ENCODE assay signal across 8 cellular contexts in the genomic region with DNA sequence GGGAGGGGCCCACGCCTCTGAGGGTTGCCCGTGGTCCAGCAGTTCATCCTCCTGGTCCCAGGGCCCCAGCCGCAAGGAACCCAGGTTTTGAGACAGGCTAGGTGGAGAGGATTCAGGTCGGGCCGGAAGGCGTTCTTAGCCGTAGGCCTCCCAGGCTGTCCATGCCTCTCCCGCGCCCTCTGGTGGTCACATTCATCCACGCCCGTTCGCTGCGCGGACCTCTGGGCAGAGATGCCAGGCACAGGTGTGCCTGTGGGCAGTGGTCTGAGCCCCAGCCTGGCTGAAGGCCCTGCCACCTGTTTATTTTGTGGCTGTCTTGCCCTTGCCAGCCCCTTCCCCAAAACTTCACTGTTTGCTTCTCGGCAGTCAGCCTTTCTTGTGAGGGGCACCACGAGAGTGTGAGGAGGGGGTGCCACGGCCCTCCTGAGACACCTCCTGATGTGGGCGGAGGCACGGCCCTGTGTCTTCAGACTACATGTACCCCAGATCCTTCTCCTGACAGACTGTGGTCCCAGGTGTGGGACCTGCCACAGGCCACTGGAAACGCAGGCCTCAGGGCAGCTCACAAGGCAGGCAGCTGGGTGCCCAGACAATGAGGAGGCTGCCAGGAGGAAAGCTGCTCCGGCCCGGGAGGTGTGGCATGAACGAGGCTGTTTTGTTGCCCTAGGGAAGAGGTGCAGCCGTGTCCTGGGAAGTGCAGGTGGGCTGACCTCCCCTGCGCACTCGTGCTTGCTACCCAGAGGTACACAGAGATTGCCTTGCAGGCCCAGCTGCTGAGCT. TPM values are rescaled to one million over a fixed set of nuclear protein-coding genes. Genes with fewer than 3 reads are reported as not detected.
DNase-seq lines count a peak whose midpoint lies in the region; TF ChIP-seq lines count a peak whose summit lies in the region.

No MANE protein-coding gene starts in this region.

- TF ChIP-seq RAD21 in liver (IDR thresholded peaks at IDR 0.05), result peak; percentile 80 to 90

- H3K4me3 ChIP-seq in GM23248, result no peak overlapping the region
- no peak overlapping the region for H3K4me3 ChIP-seq in liver (ENCODE audit: low read depth in 1 of 3, low read length in 3 of 3)

- H3K4me1 ChIP-seq in GM23248 (ENCODE audit: insufficient read depth) (peaks cover 9% of the 10 kb centered on the region), liver (ENCODE audit: control insufficient read depth in 4 of 4, insufficient read depth in 4 of 4, low read length in 3 of 4) (peaks cover 4 to 17% (median 11%) of the 10 kb centered on the region in 4 donors)

- H3K27me3 ChIP-seq in GM23248 (replicated peaks; ENCODE audit: insufficient read depth) (no peaks in the 10 kb centered on the region), liver (ENCODE audit: control insufficient read depth in 4 of 4, insufficient read depth in 4 of 4, low read length in 3 of 4) (no peaks in the 10 kb centered on the region)

- H3K9me2 ChIP-seq in GM23248 (ENCODE audit: insufficient read depth), result no peaks in the 10 kb centered on the region

- H4K20me1 ChIP-seq in GM23248 (ENCODE audit: insufficient read depth), result no peaks in the 10 kb centered on the region

- WGBS in GM23248 (ENCODE audit: low coverage in 1 of 2, low lambda C conversion rate in 2 of 2, missing lambda C conversion rate in 2 of 2), 2 experiments, result 30 to 33% methylated on average over 26 of the region's 26 CpGs
- WGBS in liver, result 39% methylated on average over 26 of the region's 26 CpGs

- DNase-seq in AG08396 (ENCODE audit: low spot score) (peak; percentile 89), GM23248 (peak; percentile 87), NCI-H2227 (lab: John Stamatoyannopoulos, UW; ENCODE audit: unreplicated experiment) (peak; percentile 84), cerebellum (ENCODE audit: low spot score) (peak; percentile 89), NCI-H748 (lab: John Stamatoyannopoulos, UW; ENCODE audit: unreplicated experiment) (no peak)
- DNase-seq in activated CD4-positive, alpha-beta T cell treated with anti-CD3 and anti-CD28 coated beads for 48 hours, result peak; percentile 94
- DNase-seq in stimulated activated CD4-positive, alpha-beta T cell treated with anti-CD3 and anti-CD28 coated beads, Interleukin-4, amount 100 ng/mL, for 4 hours, result peak; percentile 79 to 90

- peaks cover 10% of the 10 kb centered on the region for H3F3A ChIP-seq in GM23248 (ENCODE audit: insufficient read depth)

- TF ChIP-seq CTCF in liver (IDR thresholded peaks at IDR 0.05; ENCODE audit: low read depth, low read length, missing input control), result peak; percentile 85

- H3K36me3 ChIP-seq in GM23248 (ENCODE audit: low read depth) (no peaks in the 10 kb centered on the region), liver (ENCODE audit: control insufficient read depth in 4 of 4, insufficient read depth in 3 of 4, low read depth in 1 of 4, low read length in 3 of 4) (peaks cover 3 to 16% (median 3%) of the 10 kb centered on the region in 4 donors)

- in situ Hi-C loops in GM23248 (cut with MboI), result loop anchor here (10.0 kb wide), 1 partner anchor 273 kb away; no protein-coding TSS in a partner anchor

- H2AFZ ChIP-seq in GM23248, result peak overlapping the region; percentile 67

- no peak overlapping the region for H3K4me2 ChIP-seq in GM23248 (ENCODE audit: unreplicated experiment)

- H3K9ac ChIP-seq in GM23248, result peak overlapping the region; percentile 50
- no peak overlapping the region for H3K9ac ChIP-seq in liver (ENCODE audit: low read depth in 1 of 2, low read length in 2 of 2)

- H3K27ac ChIP-seq in GM23248 (no peak overlapping the region), liver (ENCODE audit: low read depth in 1 of 2, low read length in 2 of 2) (no peak overlapping the region)

- H3K9me3 ChIP-seq in GM23248 (ENCODE audit: low read depth), result no peaks in the 10 kb centered on the region
- H3K9me3 ChIP-seq in liver (ENCODE audit: control insufficient read depth in 4 of 4, low read length in 3 of 4), result no peaks in the 10 kb centered on the region

- peaks cover 29% of the 10 kb centered on the region for H3K79me2 ChIP-seq in GM23248 (ENCODE audit: insufficient read depth)

TF ChIP-seq in liver, 16 proteins besides CTCF, POLR2A, EP300 and RAD21:
- TF ChIP-seq GABPA (IDR thresholded peaks at IDR 0.05 in 1 of 2, conservative IDR thresholded peaks at IDR 0.05 in 1 of 2) (no peak), NR2F2 (IDR thresholded peaks at IDR 0.05) (no peak), FOXA1 (IDR thresholded peaks at IDR 0.05) (no peak), EGR1 (IDR thresholded peaks at IDR 0.05; ENCODE audit: low read depth in 2 of 2) (no peak), FOXA2 (IDR thresholded peaks at IDR 0.05) (no peak)
- TF ChIP-seq, protein P1, sequence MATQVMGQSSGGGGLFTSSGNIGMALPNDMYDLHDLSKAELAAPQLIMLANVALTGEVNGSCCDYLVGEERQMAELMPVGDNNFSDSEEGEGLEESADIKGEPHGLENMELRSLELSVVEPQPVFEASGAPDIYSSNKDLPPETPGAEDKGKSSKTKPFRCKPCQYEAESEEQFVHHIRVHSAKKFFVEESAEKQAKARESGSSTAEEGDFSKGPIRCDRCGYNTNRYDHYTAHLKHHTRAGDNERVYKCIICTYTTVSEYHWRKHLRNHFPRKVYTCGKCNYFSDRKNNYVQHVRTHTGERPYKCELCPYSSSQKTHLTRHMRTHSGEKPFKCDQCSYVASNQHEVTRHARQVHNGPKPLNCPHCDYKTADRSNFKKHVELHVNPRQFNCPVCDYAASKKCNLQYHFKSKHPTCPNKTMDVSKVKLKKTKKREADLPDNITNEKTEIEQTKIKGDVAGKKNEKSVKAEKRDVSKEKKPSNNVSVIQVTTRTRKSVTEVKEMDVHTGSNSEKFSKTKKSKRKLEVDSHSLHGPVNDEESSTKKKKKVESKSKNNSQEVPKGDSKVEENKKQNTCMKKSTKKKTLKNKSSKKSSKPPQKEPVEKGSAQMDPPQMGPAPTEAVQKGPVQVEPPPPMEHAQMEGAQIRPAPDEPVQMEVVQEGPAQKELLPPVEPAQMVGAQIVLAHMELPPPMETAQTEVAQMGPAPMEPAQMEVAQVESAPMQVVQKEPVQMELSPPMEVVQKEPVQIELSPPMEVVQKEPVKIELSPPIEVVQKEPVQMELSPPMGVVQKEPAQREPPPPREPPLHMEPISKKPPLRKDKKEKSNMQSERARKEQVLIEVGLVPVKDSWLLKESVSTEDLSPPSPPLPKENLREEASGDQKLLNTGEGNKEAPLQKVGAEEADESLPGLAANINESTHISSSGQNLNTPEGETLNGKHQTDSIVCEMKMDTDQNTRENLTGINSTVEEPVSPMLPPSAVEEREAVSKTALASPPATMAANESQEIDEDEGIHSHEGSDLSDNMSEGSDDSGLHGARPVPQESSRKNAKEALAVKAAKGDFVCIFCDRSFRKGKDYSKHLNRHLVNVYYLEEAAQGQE (IDR thresholded peaks at IDR 0.05), result no peak
TF ChIP-seq in liver: peak in this region for 0.

RNA-seq across cellular contexts. Expression of gene UVSSA, which starts 5.0 kb away (rescaled TPM):
- total RNA-seq in GM23248 (2014; rRNA removed; shearing (Covaris generic)), result 3.0 and 4.1 TPM in 2 replicates
- polyA plus RNA-seq in GM23248 (2016; fragmentation: Nextera tagmentation; extraction: Ambion mirVana) (2.2 and 2.9 TPM in 2 replicates), liver (1 to 10 TPM; 2.2 to 3.1 TPM)
- total RNA-seq in cerebellum (14.8 TPM), liver (10 to 100 TPM in 1 of 2 donors, 1 to 10 TPM in 1; 4.1 to 18.3 TPM)

RNA-seq across cellular contexts. Expression of gene NKX1-1, which starts 54.2 kb away (rescaled TPM):
- total RNA-seq in GM23248 (2014; rRNA removed; shearing (Covaris generic)), result not detected in 2 replicates
- polyA plus RNA-seq in GM23248 (2016; fragmentation: Nextera tagmentation; extraction: Ambion mirVana), result not detected in 2 replicates
- total RNA-seq in cerebellum, result not detected
- total RNA-seq in liver, result not detected
- polyA plus RNA-seq in liver, result not detected
